ENCODE assay signal across 10 cellular contexts in the genomic region with DNA sequence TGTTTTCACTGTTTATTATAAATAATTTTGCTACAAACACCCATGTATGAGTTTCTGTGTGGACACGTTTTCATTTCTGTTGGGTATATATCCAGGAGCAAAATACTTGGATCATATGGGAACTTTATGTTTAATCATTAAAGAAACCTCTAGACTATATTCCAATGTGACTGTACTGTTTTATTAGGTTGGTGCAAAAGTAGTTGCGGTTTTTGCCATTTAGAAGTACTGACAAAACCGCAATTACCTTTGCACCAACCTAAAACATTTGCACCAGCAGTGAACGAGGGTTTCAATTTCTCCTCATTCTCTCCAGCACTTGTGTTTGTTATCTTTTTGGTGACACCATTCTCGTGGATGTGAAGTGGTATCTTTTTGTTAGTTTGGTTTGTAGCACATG.
"Had no signal": no experiment of that assay in that cellular context is flagged by ENCODE, and none has a peak within 500 bp of the region (broad histone marks: within the 10 kb centered on the region; RNA-seq: fewer than 3 reads in every experiment).

No MANE protein-coding gene starts in this region.

- H3K27ac ChIP-seq: HL-60, KMS-11 had no signal

- H3K4me3 ChIP-seq: GM23338 had no signal

- DNase-seq: H9, HCEC 1CT, HFFc6, IMR-90, KBM-7 had no signal

- H3K9ac ChIP-seq: KMS-11 had no signal

- H3K4me2 ChIP-seq: GM23338, KMS-11 had no signal

- ATAC-seq: GM23338 had no signal

- H2AFZ ChIP-seq: GM23338 had no signal

- FAIRE-seq: H1, H54 had no signal
